ENCODE assay signal across 8 cellular contexts in genomic region chr3:160486459-160486869, GRCh38. TPM values are rescaled to one million over a fixed set of nuclear protein-coding genes. Genes with fewer than 3 reads are reported as not detected.
DNase-seq lines count a peak whose midpoint lies in the region; ATAC-seq, FAIRE-seq and TF ChIP-seq lines count a peak whose summit lies in the region.

No MANE protein-coding gene starts in this region.

- H3K18ac ChIP-seq in IMR-90 (ENCODE audit: low read depth, low read length), result no peak overlapping the region

- intact Hi-C loops in IMR-90 (cut with micrococcal nuclease), result loop anchor here (1.0 to 5.0 kb wide), 5 partner anchors 37 to 1224 kb away; partner anchors contain the start of gene TRIM59

- CTCF ChIA-PET in IMR-90 (lab: Yijun Ruan, JAX), result no interaction called here

- no peak overlapping the region for H3K4ac ChIP-seq in IMR-90 (ENCODE audit: low read depth, low read length)

- peak; percentile 86 for FAIRE-seq in small intestine (lab: Jason Lieb, UNC)

- H3K27ac ChIP-seq in IMR-90 (ENCODE audit: insufficient read depth, low read length) (no peak overlapping the region), SJCRH30 (no peak overlapping the region), fibroblast of lung (ENCODE audit: insufficient read depth, low read length) (no peak overlapping the region), small intestine (ENCODE audit: low read depth in 1 of 2, low read length in 1 of 2) (no peak overlapping the region)

- H3K4me1 ChIP-seq in IMR-90 (ENCODE audit: control insufficient read depth, insufficient read depth, low read length) (peaks cover 4% of the 10 kb centered on the region), SJCRH30 (no peaks in the 10 kb centered on the region), fibroblast of lung (ENCODE audit: control insufficient read depth, extremely low read depth, insufficient read depth, low read length) (no peaks in the 10 kb centered on the region), small intestine (ENCODE audit: control insufficient read depth in 2 of 2, insufficient read depth in 1 of 2, low read depth in 1 of 2, low read length in 1 of 2) (no peaks in the 10 kb centered on the region)

- TF ChIP-seq RAD21 in IMR-90 (IDR thresholded peaks at IDR 0.05; ENCODE audit: low read length), result peak; percentile 48

- H3K9me3 ChIP-seq in IMR-90 (ENCODE audit: control insufficient read depth, insufficient read depth, low read length) (no peaks in the 10 kb centered on the region), SJCRH30 (replicated peaks) (no peaks in the 10 kb centered on the region), fibroblast of lung (ENCODE audit: control insufficient read depth, insufficient read depth, low read depth, low read length) (no peaks in the 10 kb centered on the region), small intestine (ENCODE audit: control insufficient read depth, low read depth) (no peaks in the 10 kb centered on the region)

- no peak overlapping the region for H3K56ac ChIP-seq in IMR-90 (ENCODE audit: extremely low read depth, insufficient read depth, low read length)

- H3K23ac ChIP-seq in IMR-90 (ENCODE audit: low read depth, low read length), result no peak overlapping the region

- no peak overlapping the region for H2AK9ac ChIP-seq in IMR-90 (replicated peaks; ENCODE audit: low read depth, low read length, poor library complexity)

- no peak overlapping the region for H2AFZ ChIP-seq in IMR-90 (replicated peaks; ENCODE audit: low read length, poor library complexity)
- no peak overlapping the region for H2AFZ ChIP-seq in fibroblast of lung (ENCODE audit: low read length)

- DNase-seq in COLO829 (ENCODE audit: low spot score), result peak; percentile 38
- peak; percentile 71 for DNase-seq in IMR-90
- peak; percentile 4 to 43 for DNase-seq in SJCRH30
- peak; percentile 50 to 75 for DNase-seq in fibroblast of lung (ENCODE audit: low read depth in 2 of 2)
- peak; percentile 25 for DNase-seq in small intestine
- no peak for DNase-seq in stimulated activated CD4-positive, alpha-beta T cell treated with anti-CD3 and anti-CD28 coated beads, Interleukin-4, amount 100 ng/mL, for 1 hour
- no peak for DNase-seq in HuH-7.5 (ENCODE audit: low spot score)
- DNase-seq in stimulated activated CD4-positive, alpha-beta T cell treated with anti-CD3 and anti-CD28 coated beads, Interleukin-12 subunit alpha, Interleukin-12 subunit beta, amount 100 ng/mL, for 4 hours, result no peak

- TF ChIP-seq POLR2A in IMR-90 (IDR thresholded peaks at IDR 0.05; ENCODE audit: low read depth, low read length), result no peak

- H3K27me3 ChIP-seq in IMR-90 (ENCODE audit: control insufficient read depth, insufficient read depth, low read length) (no peaks in the 10 kb centered on the region), SJCRH30 (no peaks in the 10 kb centered on the region), fibroblast of lung (ENCODE audit: control insufficient read depth, insufficient read depth, low read length) (no peaks in the 10 kb centered on the region), small intestine (ENCODE audit: control insufficient read depth in 2 of 2, insufficient read depth in 2 of 2, low read length in 2 of 2) (no peaks in the 10 kb centered on the region)

- peaks cover 0 to 7% of the 10 kb centered on the region in 2 experiments; a peak in 2 of 4 replicates for H3K79me1 ChIP-seq in IMR-90 (ENCODE audit: low read depth in 1 of 2, low read length in 2 of 2)

- H2AK5ac ChIP-seq in IMR-90 (ENCODE audit: low read depth, low read length), result no peak overlapping the region

- H3K4me3 ChIP-seq in IMR-90 (ENCODE audit: insufficient read depth, low read depth, low read length) (no peak overlapping the region), SJCRH30 (no peak overlapping the region), fibroblast of lung (replicated peaks in 1 of 4; ENCODE audit: control extremely low read depth in 1 of 4, insufficient read depth in 1 of 4, low read depth in 3 of 4, low read length in 4 of 4) (no peak overlapping the region), small intestine (ENCODE audit: low read depth in 1 of 2, low read length in 2 of 2) (no peak overlapping the region)

- H3K4me2 ChIP-seq in IMR-90 (ENCODE audit: low read depth, low read length) (no peak overlapping the region), fibroblast of lung (ENCODE audit: extremely low read depth, insufficient read depth, low read length) (no peak overlapping the region)

- POLR2A ChIA-PET in IMR-90 (lab: Charles Lee; ENCODE audit: unreplicated experiment), result no interaction called here

- H2BK5ac ChIP-seq in IMR-90 (ENCODE audit: low read depth, low read length, poor library complexity, severe bottlenecking), result no peak overlapping the region

- no peaks in the 10 kb centered on the region for H3K36me3 ChIP-seq in IMR-90 (ENCODE audit: control insufficient read depth, insufficient read depth, low read length)
- H3K36me3 ChIP-seq in SJCRH30, result no peaks in the 10 kb centered on the region
- no peaks in the 10 kb centered on the region for H3K36me3 ChIP-seq in fibroblast of lung (ENCODE audit: control insufficient read depth, insufficient read depth, low read length)
- H3K36me3 ChIP-seq in small intestine (ENCODE audit: control insufficient read depth in 2 of 2, insufficient read depth in 2 of 2, low read length in 2 of 2), result no peaks in the 10 kb centered on the region

- dilution Hi-C loops in IMR-90 (cut with HindIII; ENCODE audit: low sequenced_read_pairs, unreplicated experiment), result no loop called here

- no peak overlapping the region for H4K8ac ChIP-seq in IMR-90 (ENCODE audit: low read depth in 2 of 2, low read length in 2 of 2)

- H4K91ac ChIP-seq in IMR-90 (ENCODE audit: insufficient read depth, low read depth, low read length), result no peak overlapping the region

- H3K9me1 ChIP-seq in IMR-90 (ENCODE audit: insufficient read depth, low read length), result no peaks in the 10 kb centered on the region

- no peak overlapping the region for H3K14ac ChIP-seq in IMR-90 (replicated peaks; ENCODE audit: low read depth, low read length)

- BruUV-seq in IMR-90 (replicated peaks; lab: Mats Ljungman, UMichigan), result no TSS peak

- no peaks in the 10 kb centered on the region for H4K20me1 ChIP-seq in IMR-90 (ENCODE audit: insufficient read depth, low read length)
- H4K20me1 ChIP-seq in fibroblast of lung (ENCODE audit: control insufficient read depth, extremely low read depth, insufficient read depth, low read length), result no peaks in the 10 kb centered on the region

- H3K9ac ChIP-seq in IMR-90 (ENCODE audit: low read depth, low read length), result no peak overlapping the region
- H3K9ac ChIP-seq in fibroblast of lung (ENCODE audit: insufficient read depth, low read length), result no peak overlapping the region

- in situ Hi-C loops in IMR-90 (cut with MboI; ENCODE audit: low sequenced_read_pairs), result loop anchor here (10.0 kb wide), 1 partner anchor 332 kb away; no protein-coding TSS in a partner anchor

- no peaks in the 10 kb centered on the region for H3K79me2 ChIP-seq in fibroblast of lung (ENCODE audit: control insufficient read depth, insufficient read depth, low read length)

- TF ChIP-seq CTCF in IMR-90 (conservative IDR thresholded peaks at IDR 0.05; ENCODE audit: low read depth, low read length) (peak; percentile 64), fibroblast of lung (conservative IDR thresholded peaks at IDR 0.05 in 1 of 2, IDR thresholded peaks at IDR 0.05 in 1 of 2; ENCODE audit: low read depth in 1 of 2, low read length in 2 of 2) (peak; percentile 15 to 45)

- no peak overlapping the region for H2BK15ac ChIP-seq in IMR-90 (ENCODE audit: low read depth, low read length)

- no peak overlapping the region for H2BK120ac ChIP-seq in IMR-90 (ENCODE audit: low read depth, low read length)

- no peak for ATAC-seq in IMR-90 (ENCODE audit: low read depth)

- H2BK20ac ChIP-seq in IMR-90 (ENCODE audit: low read depth, low read length), result no peak overlapping the region

- no CpG with 5 or more reads among the region's 2 CpGs for WGBS in IMR-90 (ENCODE audit: extremely low coverage in 2 of 2, insufficient read length in 1 of 2), 2 experiments
- WGBS in small intestine, 3 donors, result 0 to 9% (median 2%) methylated on average over 2 of the region's 2 CpGs

- H4K5ac ChIP-seq in IMR-90 (ENCODE audit: low read depth, low read length), result no peak overlapping the region

TF ChIP-seq in IMR-90, 13 proteins besides CTCF, POLR2A, EP300 and RAD21:
- TF ChIP-seq BHLHE40 (IDR thresholded peaks at IDR 0.05; ENCODE audit: low read depth, low read length) (no peak), RCOR1 (IDR thresholded peaks at IDR 0.05; ENCODE audit: insufficient replicate concordance, low read length) (no peak), CHD1 (IDR thresholded peaks at IDR 0.05; ENCODE audit: low read depth, low read length) (no peak), SMC3 (IDR thresholded peaks at IDR 0.05; ENCODE audit: low read depth, low read length) (peak; percentile 64)

RNA-seq across cellular contexts. Expression of gene TRIM59, which starts 36.9 kb away (rescaled TPM):
- 65.4 and 68.3 TPM in 2 replicates for total RNA-seq in IMR-90 (2012; rRNA removed)
- polyA plus RNA-seq in IMR-90 (2012; rRNA removed), result 5.3 and 8.0 TPM in 2 replicates
- polyA plus RNA-seq in IMR-90 (2012; cell fraction: cytosol; rRNA removed), result 0.97 and 2.0 TPM in 2 replicates
- 1.3 and 8.7 TPM in 2 replicates for polyA plus RNA-seq in IMR-90 (2012; cell fraction: nucleus; rRNA removed; ENCODE audit: low replicate concordance)
- 39.1 and 39.9 TPM in 2 replicates for total RNA-seq in SJCRH30 (2014; rRNA removed; shearing (Covaris generic))
- 15.2 and 31.2 TPM in 2 replicates for total RNA-seq in fibroblast of lung
- polyA plus RNA-seq in fibroblast of lung, result 13.6 and 20.0 TPM in 2 replicates
- 11.2 and 16.2 TPM in 2 replicates for polyA plus RNA-seq in fibroblast of lung (2012)
- 10.6 and 10.9 TPM in 2 replicates for polyA minus RNA-seq in fibroblast of lung (ENCODE audit: low replicate concordance)
- 1 to 10 TPM in 1 of 3 donors, under 1 TPM in 2; 0.54 to 5.7 (median 0.67) TPM for polyA plus RNA-seq in small intestine

Comparison
In these comparisons a context has a peak if more than half of its experiments do, and no peak if none do; other contexts are left out.
1. DNase-seq: peak in COLO829 (single experiment), IMR-90 (single experiment), SJCRH30 (2 of 2), fibroblast of lung (2 of 2) and small intestine (single experiment); none in stimulated activated CD4-positive, alpha-beta T cell treated with anti-CD3 and anti-CD28 coated beads, Interleukin-4, amount 100 ng/mL, for 1 hour (single experiment), HuH-7.5 (single experiment) and stimulated activated CD4-positive, alpha-beta T cell treated with anti-CD3 and anti-CD28 coated beads, Interleukin-12 subunit alpha, Interleukin-12 subunit beta, amount 100 ng/mL, for 4 hours (single experiment).